ENCODE assay signal across 11 cellular contexts in the genomic region with DNA sequence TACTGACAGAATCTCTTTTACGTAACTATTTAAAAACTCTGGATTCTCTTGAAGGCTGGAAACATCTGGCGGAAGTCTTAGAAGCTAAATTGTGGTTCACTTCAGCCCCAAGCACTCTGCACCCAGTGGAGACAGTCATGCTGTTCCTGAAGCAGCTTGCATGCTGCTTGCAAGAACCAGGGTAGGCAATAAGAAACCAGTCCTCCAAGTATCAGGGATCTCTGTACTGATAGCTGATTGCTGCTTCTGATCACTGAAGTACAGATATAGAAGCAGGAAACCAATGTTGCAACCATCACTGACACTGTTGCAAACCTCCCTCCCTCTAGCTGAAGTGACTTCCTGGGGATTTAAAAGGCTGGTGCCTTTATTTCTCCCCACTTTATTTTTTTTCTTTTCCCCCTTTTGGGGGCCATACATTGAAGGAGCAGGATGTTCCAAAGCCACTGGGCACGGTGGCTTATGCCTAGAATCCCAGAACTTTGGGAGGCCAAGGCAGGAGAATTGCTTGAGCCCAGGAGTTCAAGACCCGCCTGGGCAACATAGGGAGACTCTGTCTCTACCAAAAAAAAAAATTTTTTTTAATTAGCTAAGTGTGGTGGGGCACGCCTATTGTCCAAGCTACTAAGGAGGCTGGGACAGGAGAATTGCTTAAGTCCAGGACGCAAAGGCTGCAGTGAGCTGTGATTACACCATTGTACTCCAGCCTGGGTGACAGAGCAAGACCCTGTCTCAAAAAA. TPM values are rescaled to one million over a fixed set of nuclear protein-coding genes. Genes with fewer than 3 reads are reported as not detected.
A peak's percentile ranks its signal among the peaks of the same experiment; 100 is the strongest.
DNase-seq lines count a peak whose midpoint lies in the region; ATAC-seq and TF ChIP-seq lines count a peak whose summit lies in the region.
"Had no signal": no experiment of that assay in that cellular context is flagged by ENCODE, and none has a peak within 500 bp of the region (broad histone marks: within the 10 kb centered on the region; RNA-seq: fewer than 3 reads in every experiment).

No MANE protein-coding gene starts in this region.

- no peaks in the 10 kb centered on the region for H3K36me3 ChIP-seq in MM.1S (replicated peaks; ENCODE audit: insufficient read depth, low read length)
- H3K36me3 ChIP-seq in upper lobe of right lung, result no peaks in the 10 kb centered on the region

- no peaks in the 10 kb centered on the region for H3K9me2 ChIP-seq in MM.1S (replicated peaks; ENCODE audit: insufficient read depth, low read length)

- H3K79me2 ChIP-seq in MM.1S (ENCODE audit: low read length), result 0 out of 2 replicates have a peak, but pooled peaks cover 6% of the 10 kb centered on the region

- H3K4me2 ChIP-seq in MM.1S (ENCODE audit: low read depth, low read length), result peak overlapping the region; percentile 86

- H4K20me1 ChIP-seq in MM.1S (ENCODE audit: insufficient read depth, low read length), result no peaks in the 10 kb centered on the region

- H3F3A ChIP-seq in MM.1S (ENCODE audit: insufficient read depth, low read length), result peaks cover 29% of the 10 kb centered on the region

- no peak for TF ChIP-seq POLR2A in erythroblast (IDR thresholded peaks at IDR 0.05; ENCODE audit: low read length)

- H3K9me3 ChIP-seq in MM.1S (replicated peaks; ENCODE audit: insufficient read depth, low read length) (no peaks in the 10 kb centered on the region), upper lobe of right lung (no peaks in the 10 kb centered on the region)
- H3K9me3 ChIP-seq: Caco-2 had no signal

- H2AFZ ChIP-seq in MM.1S (ENCODE audit: low read length), result no peak overlapping the region

- H3K9ac ChIP-seq in MM.1S (ENCODE audit: low read length), result no peak overlapping the region

- ATAC-seq in upper lobe of right lung (peak; percentile 66), HG02938 (IDR thresholded peaks at IDR 0.05; ENCODE audit: unreplicated experiment) (no peak)

- H3K27ac ChIP-seq in MM.1S (ENCODE audit: low read length) (peak overlapping the region; percentile 76; the same call in 1 of the 2 replicates), upper lobe of right lung (no peak overlapping the region)

- no peak for TF ChIP-seq CTCF in MM.1S (IDR thresholded peaks at IDR 0.05; ENCODE audit: low read length)
- TF ChIP-seq CTCF in upper lobe of right lung (IDR thresholded peaks at IDR 0.05), result no peak

- intact Hi-C loops in upper lobe of right lung (cut with DNase I), result no loop called here

- peak in 4 of 6 experiments; percentile 23 to 62 (median 49) for DNase-seq in stimulated activated naive CD4-positive, alpha-beta T cell (lab: John Stamatoyannopoulos, UW)
- no peak for DNase-seq in stimulated activated naive CD4-positive, alpha-beta T cell treated with Interleukin-2 at 50 U/mL for 16 hours (lab: John Stamatoyannopoulos, UW)
- DNase-seq in MM.1S, result peak; percentile 87
- DNase-seq in central memory CD4-positive, alpha-beta T cell, result peak; percentile 29
- no peak for DNase-seq in upper lobe of right lung
- no peak for DNase-seq in NCI-H187 treated with DMSO at 0.1 percent for 48 hours (lab: John Stamatoyannopoulos, UW)
- DNase-seq in erythroblast (lab: John Stamatoyannopoulos, UW), result no peak
- DNase-seq: Caco-2; stimulated activated CD4-positive, alpha-beta T cell treated with anti-CD3 and anti-CD28 coated beads, Interleukin-4, amount 100 ng/mL, for 1 hour; T-helper 9 cell had no signal

- H3K27me3 ChIP-seq in MM.1S (replicated peaks; ENCODE audit: insufficient read depth, low read length) (no peaks in the 10 kb centered on the region), upper lobe of right lung (no peaks in the 10 kb centered on the region)

- H3K4me3 ChIP-seq in MM.1S (ENCODE audit: low read length) (peak overlapping the region; percentile 16; the same call in 1 of the 2 replicates), upper lobe of right lung (no peak overlapping the region)

- H3K4me1 ChIP-seq in MM.1S (ENCODE audit: low read length) (peaks cover 33% of the 10 kb centered on the region), upper lobe of right lung (peaks cover 3% of the 10 kb centered on the region)
- H3K4me1 ChIP-seq: Caco-2 had no signal

RNA-seq across cellular contexts. Expression of a gene that starts 15.3 kb away (rescaled TPM):
- total RNA-seq in upper lobe of right lung, result 76.0 TPM

RNA-seq across cellular contexts. Expression of a gene that starts 15.6 kb away (rescaled TPM):
- total RNA-seq in upper lobe of right lung, result 44.9 TPM

RNA-seq across cellular contexts. Expression of a gene that starts 35.3 kb away (rescaled TPM):
- 50.6 TPM for total RNA-seq in upper lobe of right lung

RNA-seq across cellular contexts. Expression of a gene that starts 35.5 kb away (rescaled TPM):
- total RNA-seq in upper lobe of right lung, result 67.1 TPM

RNA-seq across cellular contexts. Expression of a gene that starts 49.6 kb away (rescaled TPM):
- total RNA-seq in upper lobe of right lung, result 27.2 TPM

Comparison
In these comparisons a context has a peak if more than half of its experiments do, and no peak if none do; other contexts are left out.
1. DNase-seq: peak in stimulated activated naive CD4-positive, alpha-beta T cell (4 of 6), MM.1S (single experiment) and central memory CD4-positive, alpha-beta T cell (single experiment); none in stimulated activated naive CD4-positive, alpha-beta T cell treated with Interleukin-2 at 50 U/mL for 16 hours (single experiment), upper lobe of right lung (single experiment), NCI-H187 treated with DMSO at 0.1 percent for 48 hours (single experiment) and erythroblast (0 of 2).